Comparison of ENCODE assay signal across 8 cellular contexts in genomic region chr3:196944037-196944436, GRCh38. TPM values are rescaled to one million over a fixed set of nuclear protein-coding genes. Genes with fewer than 3 reads are reported as not detected.
A peak's percentile ranks its signal among the peaks of the same experiment; 100 is the strongest.
DNase-seq lines count a peak whose midpoint lies in the region; ATAC-seq, FAIRE-seq and TF ChIP-seq lines count a peak whose summit lies in the region.
"Not testable (repeated sequence)": the region's sequence is repeated elsewhere in the genome, so short reads cannot be mapped to it uniquely, and the experiment has no call there.

No MANE protein-coding gene starts in this region.

- H3K4me1 Mint-ChIP-seq in CD4-positive, alpha-beta T cell (ENCODE audit: low read depth) = peaks cover 48% of the 10 kb centered on the region
- H3K4me1 Mint-ChIP-seq in activated CD4-positive, alpha-beta memory T cell treated with anti-CD3 and anti-CD28 coated beads, Interleukin-2, amount 10 ng/mL, durations not matched to agents 7 days and 5 days = peaks cover 47% of the 10 kb centered on the region
- peaks cover 20% of the 10 kb centered on the region for H3K4me1 Mint-ChIP-seq in astrocyte (ENCODE audit: low read depth, unreplicated experiment)
- peaks cover 30 to 51% (median 46%) of the 10 kb centered on the region in 7 donors for H3K4me1 Mint-ChIP-seq in naive thymus-derived CD4-positive, alpha-beta T cell
- peaks cover 67% of the 10 kb centered on the region for H3K4me1 Mint-ChIP-seq in stimulated activated memory B cell treated with anti-CD40 and anti-IgM and Interleukin-4, amounts not matched to agents 10 μg/mL and 1 μg/mL and 100 μg/mL, for 72 hours

- not testable (repeated sequence) for H3K9me2 ChIP-seq in OCI-LY7 (ENCODE audit: insufficient read depth, low read length)

- not testable (repeated sequence) for H3K9me3 ChIP-seq in CD4-positive, alpha-beta T cell (ENCODE audit: control insufficient read depth, low read length); HUES48 (ENCODE audit: control insufficient read depth, insufficient read depth, low read length); OCI-LY7 (ENCODE audit: low read length); astrocyte (ENCODE audit: insufficient read depth, low read depth, low read length); naive thymus-derived CD4-positive, alpha-beta T cell (ENCODE audit: control insufficient read depth in 2 of 3, low read length in 3 of 3)

- peak overlapping the region; percentile 83 for H3K4me3 Mint-ChIP-seq in CD4-positive, alpha-beta T cell
- H3K4me3 Mint-ChIP-seq in activated CD4-positive, alpha-beta memory T cell treated with anti-CD3 and anti-CD28 coated beads, Interleukin-2, amount 10 ng/mL, durations not matched to agents 7 days and 5 days = peak overlapping the region; percentile 90
- peak overlapping the region; percentile 93 for H3K4me3 Mint-ChIP-seq in astrocyte (ENCODE audit: unreplicated experiment)
- H3K4me3 Mint-ChIP-seq in naive thymus-derived CD4-positive, alpha-beta T cell = peak overlapping the region; percentile 63 to 99 (median 94)
- peak overlapping the region; percentile 97 for H3K4me3 Mint-ChIP-seq in stimulated activated memory B cell treated with anti-CD40 and anti-IgM and Interleukin-4, amounts not matched to agents 10 μg/mL and 1 μg/mL and 100 μg/mL, for 72 hours

- peaks cover 50% of the 10 kb centered on the region for H3K79me2 ChIP-seq in OCI-LY7 (ENCODE audit: insufficient read depth, low read depth, low read length)
- H3K79me2 ChIP-seq in astrocyte (ENCODE audit: insufficient read depth, low read length) = peaks cover 53% of the 10 kb centered on the region

- H3K4me2 ChIP-seq in OCI-LY7 (ENCODE audit: low read length) (peak overlapping the region; percentile 88), astrocyte (ENCODE audit: low read length) (peak overlapping the region; percentile 86)

- not testable (repeated sequence) for TF ChIP-seq CTCF in CD4-positive, alpha-beta T cell (IDR thresholded peaks at IDR 0.05); OCI-LY7 (conservative IDR thresholded peaks at IDR 0.05; ENCODE audit: low read length); astrocyte (IDR thresholded peaks at IDR 0.05; ENCODE audit: insufficient read depth, low read depth, low read length); fibroblast of the aortic adventitia (IDR thresholded peaks at IDR 0.05; ENCODE audit: insufficient read depth, low read length)

- H3K36me3 ChIP-seq in HUES48 (ENCODE audit: control insufficient read depth, insufficient read depth, low read length) = peaks cover 14% of the 10 kb centered on the region
- peaks cover 33% of the 10 kb centered on the region for H3K36me3 ChIP-seq in OCI-LY7 (ENCODE audit: insufficient read depth, low read length)
- not testable (repeated sequence) for H3K36me3 ChIP-seq in astrocyte (ENCODE audit: insufficient read depth, low read length)
- H3K36me3 ChIP-seq in naive thymus-derived CD4-positive, alpha-beta T cell (ENCODE audit: control insufficient read depth in 2 of 3, insufficient read depth in 3 of 3, low read length in 3 of 3) = peaks cover 0 to 17% (median 4%) of the 10 kb centered on the region in 3 experiments

- H3K9me3 Mint-ChIP-seq in CD4-positive, alpha-beta T cell; activated CD4-positive, alpha-beta memory T cell treated with anti-CD3 and anti-CD28 coated beads, Interleukin-2, amount 10 ng/mL, durations not matched to agents 7 days and 5 days; astrocyte (ENCODE audit: unreplicated experiment); naive thymus-derived CD4-positive, alpha-beta T cell; stimulated activated memory B cell treated with anti-CD40 and anti-IgM and Interleukin-4, amounts not matched to agents 10 μg/mL and 1 μg/mL and 100 μg/mL, for 72 hours: not testable (repeated sequence)

- not testable (repeated sequence) for H3K27me3 ChIP-seq in CD4-positive, alpha-beta T cell (ENCODE audit: control insufficient read depth, insufficient read depth, low read length); HUES48 (ENCODE audit: control insufficient read depth, insufficient read depth, low read length); astrocyte (ENCODE audit: insufficient read depth, low read length); naive thymus-derived CD4-positive, alpha-beta T cell (ENCODE audit: control insufficient read depth in 2 of 2, insufficient read depth in 2 of 2, low read length in 2 of 2)

- peak overlapping the region; percentile 96 for H3K27ac Mint-ChIP-seq in CD4-positive, alpha-beta T cell
- peak overlapping the region; percentile 26 for H3K27ac Mint-ChIP-seq in activated CD4-positive, alpha-beta memory T cell treated with anti-CD3 and anti-CD28 coated beads, Interleukin-2, amount 10 ng/mL, durations not matched to agents 7 days and 5 days
- peak overlapping the region; percentile 91 for H3K27ac Mint-ChIP-seq in astrocyte (ENCODE audit: unreplicated experiment)
- H3K27ac Mint-ChIP-seq in naive thymus-derived CD4-positive, alpha-beta T cell = peak overlapping the region; percentile 33 to 100 (median 93)
- H3K27ac Mint-ChIP-seq in stimulated activated memory B cell treated with anti-CD40 and anti-IgM and Interleukin-4, amounts not matched to agents 10 μg/mL and 1 μg/mL and 100 μg/mL, for 72 hours = not testable (repeated sequence)

- H3K4me1 ChIP-seq in HUES48 (ENCODE audit: control insufficient read depth, insufficient read depth, low read length) (peaks cover 12% of the 10 kb centered on the region), OCI-LY7 (ENCODE audit: insufficient read depth, low read length, poor library complexity, severe bottlenecking) (peaks cover 23% of the 10 kb centered on the region), astrocyte (ENCODE audit: insufficient read depth, low read length) (peaks cover 19% of the 10 kb centered on the region)
- H3K4me1 ChIP-seq in naive thymus-derived CD4-positive, alpha-beta T cell (ENCODE audit: control insufficient read depth in 2 of 2, insufficient read depth in 2 of 2, low read length in 2 of 2) = peaks cover 16 to 20% of the 10 kb centered on the region in 2 donors

- H3K27ac ChIP-seq in CD4-positive, alpha-beta T cell (ENCODE audit: low read depth, low read length); OCI-LY7 (ENCODE audit: low read depth, low read length, poor library complexity, severe bottlenecking); astrocyte (ENCODE audit: low read depth, low read length): not testable (repeated sequence)
- peak overlapping the region; percentile 80 for H3K27ac ChIP-seq in HUES48 (ENCODE audit: low read depth, low read length)
- peak overlapping the region; percentile 94 for H3K27ac ChIP-seq in naive thymus-derived CD4-positive, alpha-beta T cell (ENCODE audit: low read depth, low read length)

- CTCF ChIA-PET in CD4-positive, alpha-beta T cell (lab: Charles Lee); OCI-LY7 (lab: Charles Lee; ENCODE audit: unreplicated experiment); activated CD4-positive, alpha-beta memory T cell treated with anti-CD3 and anti-CD28 coated beads, Interleukin-2, amount 10 ng/mL, durations not matched to agents 7 days and 5 days (lab: Charles Lee); naive thymus-derived CD4-positive, alpha-beta T cell (lab: Charles Lee): not testable (repeated sequence)

- not testable (repeated sequence) for H2AFZ ChIP-seq in OCI-LY7 (ENCODE audit: low read length); astrocyte (ENCODE audit: low read depth, low read length)

- not testable (repeated sequence) for DNase-seq in CD4-positive, alpha-beta T cell; OCI-LY7 (ENCODE audit: low spot score); activated CD4-positive, alpha-beta memory T cell treated with anti-CD3 and anti-CD28 coated beads, Interleukin-2, amount 10 ng/mL, durations not matched to agents 7 days and 5 days; astrocyte (ENCODE audit: low read depth); fibroblast of the aortic adventitia (ENCODE audit: low read depth); naive thymus-derived CD4-positive, alpha-beta T cell

- intact Hi-C loops in CD4-positive, alpha-beta T cell (cut with DNase I, micrococcal nuclease) = loop anchor here (5.0 to 10.0 kb wide), 3 partner anchors 339 to 611 kb away; partner anchors contain the start of genes BDH1 (in 1 of the 2) and DLG1 (in 1 of the 2)
- intact Hi-C loops in OCI-LY7 (cut with micrococcal nuclease; ENCODE audit: unreplicated experiment) = loop anchor here (5.0 to 10.0 kb wide), 2 partner anchors 202 to 1039 kb away; partner anchors contain the start of gene TNK2
- intact Hi-C loops in naive thymus-derived CD4-positive, alpha-beta T cell (cut with micrococcal nuclease) = not testable (repeated sequence)

- ATAC-seq in CD4-positive, alpha-beta T cell (ENCODE audit: poor library complexity); naive thymus-derived CD4-positive, alpha-beta T cell; stimulated activated memory B cell treated with anti-CD40 and anti-IgM and Interleukin-4, amounts not matched to agents 10 μg/mL and 1 μg/mL and 100 μg/mL, for 72 hours: not testable (repeated sequence)

- POLR2A ChIA-PET in CD4-positive, alpha-beta T cell (lab: Charles Lee) = interaction anchor here (5.0 kb wide), 1 partner anchor 76 kb away, joined by 113 read pairs; the partner anchor contains the start of gene SENP5
- POLR2A ChIA-PET in OCI-LY7 (lab: Charles Lee) = not testable (repeated sequence)
- POLR2A ChIA-PET in activated CD4-positive, alpha-beta memory T cell treated with anti-CD3 and anti-CD28 coated beads, Interleukin-2, amount 10 ng/mL, durations not matched to agents 7 days and 5 days (lab: Charles Lee) = interaction anchor here (5.5 kb wide), 1 partner anchor 75 kb away, joined by 91 read pairs; the partner anchor contains the start of gene SENP5
- POLR2A ChIA-PET in naive thymus-derived CD4-positive, alpha-beta T cell (lab: Charles Lee) = interaction anchor here (0.6 kb wide), 1 partner anchor 225 kb away, joined by 5 read pairs; no protein-coding TSS in a partner anchor

- FAIRE-seq in astrocyte (lab: Jason Lieb, UNC) = not testable (repeated sequence)

- H3K4me3 ChIP-seq in HUES48 (ENCODE audit: low read depth, low read length) (peak overlapping the region; percentile 90), OCI-LY7 (ENCODE audit: low read depth, low read length, poor library complexity, severe bottlenecking) (peak overlapping the region; percentile 90), fibroblast of the aortic adventitia (ENCODE audit: low read depth, low read length) (peak overlapping the region; percentile 97)
- not testable (repeated sequence) for H3K4me3 ChIP-seq in astrocyte (ENCODE audit: insufficient read depth, low read depth, low read length); naive thymus-derived CD4-positive, alpha-beta T cell (ENCODE audit: low read length)

- H3K27me3 Mint-ChIP-seq in CD4-positive, alpha-beta T cell; activated CD4-positive, alpha-beta memory T cell treated with anti-CD3 and anti-CD28 coated beads, Interleukin-2, amount 10 ng/mL, durations not matched to agents 7 days and 5 days; astrocyte (ENCODE audit: low read depth, unreplicated experiment); naive thymus-derived CD4-positive, alpha-beta T cell; stimulated activated memory B cell treated with anti-CD40 and anti-IgM and Interleukin-4, amounts not matched to agents 10 μg/mL and 1 μg/mL and 100 μg/mL, for 72 hours: not testable (repeated sequence)

- not testable (repeated sequence) for H3K9ac ChIP-seq in HUES48 (ENCODE audit: low read depth, low read length); astrocyte (ENCODE audit: low read length)

- not testable (repeated sequence) for BruUV-seq in OCI-LY7 (replicated peaks; lab: Mats Ljungman, UMichigan)

- peaks cover 38% of the 10 kb centered on the region for H3K36me3 Mint-ChIP-seq in CD4-positive, alpha-beta T cell (ENCODE audit: low read depth)
- H3K36me3 Mint-ChIP-seq in activated CD4-positive, alpha-beta memory T cell treated with anti-CD3 and anti-CD28 coated beads, Interleukin-2, amount 10 ng/mL, durations not matched to agents 7 days and 5 days (ENCODE audit: low read depth) = peaks cover 32% of the 10 kb centered on the region
- not testable (repeated sequence) for H3K36me3 Mint-ChIP-seq in astrocyte (ENCODE audit: low read depth, unreplicated experiment)
- peaks cover 0 to 13% (median 5%) of the 10 kb centered on the region in 5 donors for H3K36me3 Mint-ChIP-seq in naive thymus-derived CD4-positive, alpha-beta T cell
- H3K36me3 Mint-ChIP-seq in stimulated activated memory B cell treated with anti-CD40 and anti-IgM and Interleukin-4, amounts not matched to agents 10 μg/mL and 1 μg/mL and 100 μg/mL, for 72 hours = peaks cover 35% of the 10 kb centered on the region

- H4K20me1 ChIP-seq in OCI-LY7 (ENCODE audit: insufficient read depth, low read length) = not testable (repeated sequence)
- H4K20me1 ChIP-seq in astrocyte (ENCODE audit: insufficient read depth, low read length) = peaks cover 23% of the 10 kb centered on the region

RNA-seq across cellular contexts. Expression of gene NCBP2, which starts 1.7 kb away (rescaled TPM):
- total RNA-seq in CD4-positive, alpha-beta T cell = 10 to 100 TPM; 41.4 to 44.6 TPM
- total RNA-seq in OCI-LY7 (2014; rRNA removed; shearing (Covaris generic)) = 46.4 and 66.7 TPM in 2 replicates
- 70.4 and 73.6 TPM in 2 replicates for total RNA-seq in OCI-LY7 (2022)
- total RNA-seq in activated CD4-positive, alpha-beta memory T cell treated with anti-CD3 and anti-CD28 coated beads, Interleukin-2, amount 10 ng/mL, durations not matched to agents 7 days and 5 days = 10 to 100 TPM; 54.6 to 55.6 TPM
- 81.8 and 90.6 TPM in 2 replicates for total RNA-seq in astrocyte
- 48.8 and 49.5 TPM in 2 replicates for total RNA-seq in fibroblast of the aortic adventitia (ENCODE audit: low replicate concordance)
- 10 to 100 TPM; 42.9 to 77.3 (median 67.5) TPM for total RNA-seq in naive thymus-derived CD4-positive, alpha-beta T cell
- polyA plus RNA-seq in naive thymus-derived CD4-positive, alpha-beta T cell = 10 to 100 TPM; 74.3 to 96.9 TPM

RNA-seq across cellular contexts. Expression of gene PIGZ, which starts 24.6 kb away (rescaled TPM):
- total RNA-seq in CD4-positive, alpha-beta T cell = under 1 TPM; 0.33 to 0.61 TPM
- total RNA-seq in OCI-LY7 (2014; rRNA removed; shearing (Covaris generic)) = not detected in 2 replicates
- total RNA-seq in OCI-LY7 (2022) = 0.42 TPM in 1 of 2 replicates, not detected in the other
- total RNA-seq in activated CD4-positive, alpha-beta memory T cell treated with anti-CD3 and anti-CD28 coated beads, Interleukin-2, amount 10 ng/mL, durations not matched to agents 7 days and 5 days = 1 to 10 TPM; 1.7 to 1.8 TPM
- 0.48 and 0.54 TPM in 2 replicates for total RNA-seq in astrocyte
- 1.9 and 19.2 TPM in 2 replicates for total RNA-seq in fibroblast of the aortic adventitia (ENCODE audit: low replicate concordance)
- total RNA-seq in naive thymus-derived CD4-positive, alpha-beta T cell = 1 to 10 TPM in 2 of 5 experiments, under 1 TPM in 2, not detected in 1; 0.22 to 2.7 (median 1.6) TPM
- polyA plus RNA-seq in naive thymus-derived CD4-positive, alpha-beta T cell = under 1 TPM; 0.20 to 0.65 TPM
